In genomic region chr19:30371960-30372824, GRCh38 we compare ENCODE assay signal across 31 cellular contexts. TPM values are rescaled to one million over a fixed set of nuclear protein-coding genes. Genes with fewer than 3 reads are reported as not detected.
DNase-seq lines count a peak whose midpoint lies in the region; ATAC-seq and TF ChIP-seq lines count a peak whose summit lies in the region.
"Had no signal": no experiment of that assay in that cellular context is flagged by ENCODE, and none has a peak within 500 bp of the region (broad histone marks: within the 10 kb centered on the region; RNA-seq: fewer than 3 reads in every experiment).

Gene ZNF536 (plus strand): TSS chr19:30372384. CDS start chr19:30443563, 71,179 bp downstream.

- no peaks in the 10 kb centered on the region for H3K9me3 ChIP-seq in OCI-LY7 (ENCODE audit: low read length)
- H3K9me3 ChIP-seq: heart left ventricle, lower lobe of right lung, right lobe of liver had no signal

- DNase-seq in GM23338 (ENCODE audit: low spot score) (no peak), caudate nucleus (lab: John Stamatoyannopoulos, UW) (peak in 57 of 61 donors; percentile 5 to 90 (median 74)), inferior parietal cortex (ENCODE audit: extremely low spot score) (peak; percentile 75), putamen (ENCODE audit: low spot score) (peak; percentile 92), SW 1271 (lab: John Stamatoyannopoulos, UW) (no peak), HPDE6-E6E7 (ENCODE audit: extremely low spot score) (no peak), A172 (ENCODE audit: low spot score) (no peak), OCI-LY7 (ENCODE audit: low spot score) (no peak)
- DNase-seq: activated CD4-positive, alpha-beta T cell treated with anti-CD3 and anti-CD28 coated beads, Interleukin-2, amount 50 U/mL, for 48 hours; amniotic stem cell; CD4-positive, alpha-beta T cell; cerebellar nuclear complex; DMS 273 treated with DMSO at 0.1 percent for 48 hours; heart left ventricle; islet precursor cell; Kasumi-1; lower lobe of right lung; NCI-H1048; NCI-H187 treated with DMSO at 0.1 percent for 48 hours; NCI-H226; PC-9; SIG-M5; stimulated activated CD4-positive, alpha-beta T cell treated with anti-CD3 and anti-CD28 coated beads, Interleukin-15, amount 100 ng/mL, for 24 hours; WERI-Rb-1 had no signal

- CTCF ChIA-PET in OCI-LY7 (lab: Charles Lee; ENCODE audit: unreplicated experiment) = no interaction called here

- ATAC-seq in GM23338 = no peak
- ATAC-seq: heart left ventricle, lower lobe of right lung, right lobe of liver had no signal

- intact Hi-C loops in OCI-LY7 (cut with micrococcal nuclease; ENCODE audit: unreplicated experiment) = no loop called here

- peaks cover 38% of the 10 kb centered on the region for H3K4me1 Mint-ChIP-seq in GM23338

- H3K36me3 ChIP-seq in GM23338 (ENCODE audit: insufficient read depth) (no peaks in the 10 kb centered on the region), OCI-LY7 (ENCODE audit: insufficient read depth, low read length) (no peaks in the 10 kb centered on the region)
- H3K36me3 ChIP-seq: heart left ventricle, lower lobe of right lung, right lobe of liver, WERI-Rb-1 had no signal

- H3K36me3 Mint-ChIP-seq in GM23338 (ENCODE audit: low read depth) = no peaks in the 10 kb centered on the region

- H3K27ac Mint-ChIP-seq in GM23338 = peak within 1 kb of the TSS; percentile 97
- H3K27ac Mint-ChIP-seq: CD4-positive, alpha-beta T cell; T-helper 1 cell treated with Interleukin-12 subunit alpha and Interleukin-12 subunit beta and Interleukin-4 antibody, amounts not matched to agents 30 μg/mL and 1 μg/mL, for 36 hours had no signal

- H2AFZ ChIP-seq in GM23338 (no peak within 1 kb of the TSS), OCI-LY7 (ENCODE audit: low read length) (no peak within 1 kb of the TSS)
- H2AFZ ChIP-seq: PC-9 had no signal

- H3K4me3 Mint-ChIP-seq in GM23338 = peak within 1 kb of the TSS; percentile 64
- H3K4me3 Mint-ChIP-seq: CD4-positive, alpha-beta T cell; T-helper 1 cell treated with Interleukin-12 subunit alpha and Interleukin-12 subunit beta and Interleukin-4 antibody, amounts not matched to agents 30 μg/mL and 1 μg/mL, for 36 hours had no signal

- H4K20me1 ChIP-seq in GM23338 (replicated peaks; ENCODE audit: insufficient read depth) (no peaks in the 10 kb centered on the region), OCI-LY7 (ENCODE audit: insufficient read depth, low read length) (no peaks in the 10 kb centered on the region)

- no peak for TF ChIP-seq CTCF in GM23338 (conservative IDR thresholded peaks at IDR 0.05; ENCODE audit: low read depth in 2 of 2)
- TF ChIP-seq CTCF in OCI-LY7 (conservative IDR thresholded peaks at IDR 0.05; ENCODE audit: low read length) = no peak

- H3K27ac ChIP-seq in GM23338 (ENCODE audit: low read depth) = peak within 1 kb of the TSS; percentile 79
- peak within 1 kb of the TSS; percentile 91 for H3K27ac ChIP-seq in caudate nucleus (ENCODE audit: low read depth, low read length)
- no peak within 1 kb of the TSS for H3K27ac ChIP-seq in OCI-LY7 (ENCODE audit: low read depth, low read length, poor library complexity, severe bottlenecking)
- H3K27ac ChIP-seq: heart left ventricle, lower lobe of right lung, PC-9, right lobe of liver, WERI-Rb-1 had no signal

- H3K9me2 ChIP-seq in GM23338 (ENCODE audit: insufficient read depth) (peaks cover 11% of the 10 kb centered on the region), OCI-LY7 (ENCODE audit: insufficient read depth, low read length) (no peaks in the 10 kb centered on the region)

- H3K79me2 ChIP-seq in GM23338 (replicated peaks; ENCODE audit: insufficient read depth) (no peaks in the 10 kb centered on the region), OCI-LY7 (ENCODE audit: insufficient read depth, low read depth, low read length) (no peaks in the 10 kb centered on the region)

- H3K27me3 ChIP-seq in GM23338 (ENCODE audit: insufficient read depth) = peaks cover 23% of the 10 kb centered on the region

- H3K27me3 Mint-ChIP-seq in GM23338 (ENCODE audit: insufficient read depth, low read depth, poor library complexity) = peaks cover 10% of the 10 kb centered on the region

- peaks cover 28% of the 10 kb centered on the region for H3K4me1 ChIP-seq in GM23338 (ENCODE audit: insufficient read depth)
- H3K4me1 ChIP-seq in OCI-LY7 (ENCODE audit: insufficient read depth, low read length, poor library complexity, severe bottlenecking) = no peaks in the 10 kb centered on the region
- H3K4me1 ChIP-seq: lower lobe of right lung, right lobe of liver had no signal

- H3K9me3 Mint-ChIP-seq in GM23338 = no peaks in the 10 kb centered on the region; the same call in 2 of the 3 replicates
- H3K9me3 Mint-ChIP-seq: CD4-positive, alpha-beta T cell; T-helper 1 cell treated with Interleukin-12 subunit alpha and Interleukin-12 subunit beta and Interleukin-4 antibody, amounts not matched to agents 30 μg/mL and 1 μg/mL, for 36 hours had no signal

- no TSS peak for BruUV-seq in OCI-LY7 (replicated peaks; lab: Mats Ljungman, UMichigan)

- H3K4me3 ChIP-seq in GM23338 = peak within 1 kb of the TSS; percentile 27
- H3K4me3 ChIP-seq in OCI-LY7 (ENCODE audit: low read depth, low read length, poor library complexity, severe bottlenecking) = no peak within 1 kb of the TSS
- H3K4me3 ChIP-seq: heart left ventricle, lower lobe of right lung, PC-9, right lobe of liver had no signal

- POLR2A ChIA-PET in OCI-LY7 (lab: Charles Lee) = no interaction called here

- no peaks in the 10 kb centered on the region; the same call in 1 of the 2 replicates for H3F3A ChIP-seq in GM23338 (replicated peaks; ENCODE audit: low read depth)

- H3K4me2 ChIP-seq in GM23338 (peak within 1 kb of the TSS; percentile 60), OCI-LY7 (ENCODE audit: low read length) (no peak within 1 kb of the TSS)
- H3K4me2 ChIP-seq: PC-9 had no signal

TF ChIP-seq in GM23338, 12 proteins besides CTCF, POLR2A, EP300 and RAD21 (continues in another document):
- TF ChIP-seq ZNF114 (CRISPR knock-in tag; IDR thresholded peaks at IDR 0.05) (no peak), ZNF331 (CRISPR knock-in tag; IDR thresholded peaks at IDR 0.05; ENCODE audit: low read depth) (no peak), REST (IDR thresholded peaks at IDR 0.05; ENCODE audit: unreplicated experiment) (no peak), JUNB (IDR thresholded peaks at IDR 0.05; ENCODE audit: unreplicated experiment) (no peak), NANOG (IDR thresholded peaks at IDR 0.05; ENCODE audit: borderline replicate concordance) (no peak)

RNA-seq across cellular contexts. Expression of gene ZNF536, which starts in this region (rescaled TPM):
- 0.07 TPM in 1 of 2 replicates, not detected in the other for total RNA-seq in GM23338 (2014; rRNA removed; shearing (Covaris generic))
- 0.30 TPM in 1 of 2 replicates, not detected in the other for polyA plus RNA-seq in GM23338 (2016; fragmentation: Nextera tagmentation; extraction: Ambion mirVana)
- total RNA-seq in A172 (2014; rRNA removed; shearing (Covaris generic)) = not detected in 2 replicates
- 0.06 TPM in 1 of 2 replicates, not detected in the other for total RNA-seq in OCI-LY7 (2014; rRNA removed; shearing (Covaris generic))
- total RNA-seq in OCI-LY7 (2022) = 0.28 and 0.30 TPM in 2 replicates
- total RNA-seq: CD4-positive, alpha-beta T cell; HT1080; myocyte; osteocyte; PC-9 had no signal
- polyA plus RNA-seq: AG04450, fibroblast of lung had no signal

Comparison
In these comparisons a context has a peak if more than half of its experiments do, and no peak if none do; other contexts are left out.
1. DNase-seq: peak in caudate nucleus (57 of 61), inferior parietal cortex (single experiment) and putamen (single experiment); none in GM23338 (single experiment), SW 1271 (0 of 2), HPDE6-E6E7 (single experiment), A172 (single experiment) and OCI-LY7 (single experiment).